In genomic region chr1:100362821-100363466, GRCh38 we compare ENCODE assay signal across 1 cellular context.
TF ChIP-seq lines count a peak whose summit lies in the region.

No MANE protein-coding gene starts in this region.

TF ChIP-seq in K562, 482 proteins besides CTCF, POLR2A, EP300 and RAD21 (continued from another document and continues in another):
- TF ChIP-seq MGA (IDR thresholded peaks at IDR 0.05) (peak; percentile 40; the same call in 1 of the 2 replicates), NKRF (IDR thresholded peaks at IDR 0.05; ENCODE audit: borderline replicate concordance) (peak; percentile 29; the same call in 1 of the 2 replicates), TAF9B (IDR thresholded peaks at IDR 0.05; ENCODE audit: partially characterized antibody) (peak; percentile 96), TAF7 (tag; IDR thresholded peaks at IDR 0.05) (peak; percentile 87), SRF (CRISPR knock-in tag; IDR thresholded peaks at IDR 0.05) (peak in 1 of 2 experiments; percentile 6; a peak in 1 of 4 replicates), GATAD2A (IDR thresholded peaks at IDR 0.05) (no peak), ZMIZ1 (IDR thresholded peaks at IDR 0.05; ENCODE audit: low read depth in 2 of 2, low read length in 2 of 2) (peak in 1 of 2 experiments; percentile 77; a peak in 2 of 4 replicates), NFIX (CRISPR knock-in tag; IDR thresholded peaks at IDR 0.05; ENCODE audit: low read depth) (no peak), TOE1 (IDR thresholded peaks at IDR 0.05; ENCODE audit: borderline replicate concordance) (peak; percentile 54; the same call in 1 of the 2 replicates), TOE1 (CRISPR knock-in tag; IDR thresholded peaks at IDR 0.05; ENCODE audit: borderline replicate concordance, low read depth) (no peak), NONO (IDR thresholded peaks at IDR 0.05; ENCODE audit: low read depth in 2 of 2, low read length in 1 of 2) (peak in 1 of 2 experiments; percentile 10; a peak in 1 of 4 replicates), C11orf30 (IDR thresholded peaks at IDR 0.05; ENCODE audit: low read depth) (no peak), HMGXB4 (CRISPR knock-in tag; IDR thresholded peaks at IDR 0.05) (peak; percentile 65; the same call in 1 of the 2 replicates), HMGN3 (IDR thresholded peaks at IDR 0.05; ENCODE audit: borderline replicate concordance, extremely low read depth, insufficient read length, low read depth, low read length) (no peak), YY1 (IDR thresholded peaks at IDR 0.05; ENCODE audit: borderline replicate concordance in 1 of 3, control insufficient read depth in 1 of 3, extremely low read depth in 1 of 3, insufficient read depth in 3 of 3, insufficient read length in 1 of 3, insufficient replicate concordance in 2 of 3, low read depth in 1 of 3, low read length in 2 of 3) (peak; percentile 60 to 95 (median 76)), RB1 (IDR thresholded peaks at IDR 0.05; ENCODE audit: low read depth) (0 out of 2 replicates have a peak, but pooled peaks have one; percentile 1), STAT5A (IDR thresholded peaks at IDR 0.05; ENCODE audit: borderline replicate concordance, low read length) (peak; percentile 9; the same call in 1 of the 2 replicates), HNRNPUL1 (IDR thresholded peaks at IDR 0.05; ENCODE audit: low read length) (no peak), ZNF263 (CRISPR knock-in tag; IDR thresholded peaks at IDR 0.05; ENCODE audit: borderline replicate concordance) (no peak), NBN (IDR thresholded peaks at IDR 0.05; ENCODE audit: low read depth) (peak; percentile 12), SP1 (CRISPR knock-in tag; IDR thresholded peaks at IDR 0.05) (peak; percentile 82), NR2C1 (IDR thresholded peaks at IDR 0.05) (no peak), NR2C1 (tag; IDR thresholded peaks at IDR 0.05) (no peak), FOXA1 (IDR thresholded peaks at IDR 0.05; ENCODE audit: borderline replicate concordance) (no peak), GTF2A2 (tag; IDR thresholded peaks at IDR 0.05) (peak; percentile 45; the same call in 1 of the 2 replicates), ETS1 (conservative IDR thresholded peaks at IDR 0.05; ENCODE audit: control insufficient read depth, low read depth, low read length) (no peak), POLR2B (IDR thresholded peaks at IDR 0.05; ENCODE audit: low read depth, partially characterized antibody) (peak; percentile 99), CHAMP1 (IDR thresholded peaks at IDR 0.05) (peak; percentile 11; the same call in 1 of the 2 replicates), CREB1 (IDR thresholded peaks at IDR 0.05) (peak; percentile 73), CREB1 (CRISPR knock-in tag; IDR thresholded peaks at IDR 0.05) (peak; percentile 39; the same call in 1 of the 2 replicates), SIN3B (IDR thresholded peaks at IDR 0.05; ENCODE audit: low read depth) (no peak)
